8 cellular contexts compared by ENCODE assay signal in genomic region chr12:57454566-57455373, GRCh38. TPM values are rescaled to one million over a fixed set of nuclear protein-coding genes. Genes with fewer than 3 reads are reported as not detected.
DNase-seq lines count a peak whose midpoint lies in the region; ATAC-seq and TF ChIP-seq lines count a peak whose summit lies in the region.

INHBE (plus strand) TSS chr12:57455307; CDS start chr12:57455537, 230 bp downstream.

- TF ChIP-seq CTCF in endodermal cell (conservative IDR thresholded peaks at IDR 0.05) (no peak), spleen (IDR thresholded peaks at IDR 0.05 in 8 of 11, conservative IDR thresholded peaks at IDR 0.05 in 3 of 11) (no peak)

- TF ChIP-seq POLR2A in spleen (IDR thresholded peaks at IDR 0.05): no peak

- no peak within 1 kb of the TSS for H3K4me3 ChIP-seq in endodermal cell (ENCODE audit: low read length)
- peak within 1 kb of the TSS in 1 of 8 donors; percentile 35 for H3K4me3 ChIP-seq in spleen

- peak within 1 kb of the TSS; percentile 35 for H3K27ac Mint-ChIP-seq in activated naive CD4-positive, alpha-beta T cell treated with anti-CD3 and anti-CD28 coated beads, Interleukin-2, amount 50 U/mL, for 24 hours
- peak within 1 kb of the TSS in 1 of 2 donors; percentile 0 for H3K27ac Mint-ChIP-seq in activated naive CD4-positive, alpha-beta T cell treated with anti-CD3 and anti-CD28 coated beads, Interleukin-2, amount 50 U/mL, for 72 hours
- H3K27ac Mint-ChIP-seq in endodermal cell: peak within 1 kb of the TSS; percentile 72

- H3K4me1 ChIP-seq in endodermal cell (ENCODE audit: control insufficient read depth, insufficient read depth, low read length): no peaks in the 10 kb centered on the region
- H3K4me1 ChIP-seq in spleen: peaks cover 6 to 38% (median 13%) of the 10 kb centered on the region in 6 donors

- peaks cover 21% of the 10 kb centered on the region for H3K4me1 Mint-ChIP-seq in activated naive CD4-positive, alpha-beta T cell treated with anti-CD3 and anti-CD28 coated beads, Interleukin-2, amount 50 U/mL, for 24 hours
- peaks cover 24% of the 10 kb centered on the region for H3K4me1 Mint-ChIP-seq in endodermal cell

- H3K27ac ChIP-seq in endodermal cell (ENCODE audit: low read depth, low read length) (peak within 1 kb of the TSS; percentile 86), spleen (no peak within 1 kb of the TSS)

- H3K36me3 ChIP-seq in endodermal cell (ENCODE audit: control insufficient read depth, insufficient read depth, low read length) (no peaks in the 10 kb centered on the region), spleen (no peaks in the 10 kb centered on the region)

- no peaks in the 10 kb centered on the region for H3K36me3 Mint-ChIP-seq in activated naive CD4-positive, alpha-beta T cell treated with anti-CD3 and anti-CD28 coated beads, Interleukin-2, amount 50 U/mL, for 24 hours
- H3K36me3 Mint-ChIP-seq in activated naive CD4-positive, alpha-beta T cell treated with anti-CD3 and anti-CD28 coated beads, Interleukin-2, amount 50 U/mL, for 72 hours: no peaks in the 10 kb centered on the region
- H3K36me3 Mint-ChIP-seq in endodermal cell (ENCODE audit: low read depth): no peaks in the 10 kb centered on the region

- intact Hi-C loops in spleen (cut with DNase I; ENCODE audit: low total_unique reads): loop anchor here (5.0 kb wide), 1 partner anchor 192 kb away; no protein-coding TSS in a partner anchor

- no peak within 1 kb of the TSS for H3K9ac ChIP-seq in endodermal cell (ENCODE audit: extremely low read depth, low read length, poor library complexity, severe bottlenecking)

- DNase-seq in activated naive CD4-positive, alpha-beta T cell treated with anti-CD3 and anti-CD28 coated beads, Interleukin-2, amount 50 U/mL, for 72 hours (ENCODE audit: low spot score in 2 of 2): no peak
- DNase-seq in NCI-H82 (lab: John Stamatoyannopoulos, UW) (peak; percentile 98), endodermal cell (peak; percentile 97), spleen (peak; percentile 72), KG1 (lab: John Stamatoyannopoulos, UW) (no peak)

- H3K27me3 Mint-ChIP-seq in activated naive CD4-positive, alpha-beta T cell treated with anti-CD3 and anti-CD28 coated beads, Interleukin-2, amount 50 U/mL, for 24 hours: no peaks in the 10 kb centered on the region
- H3K27me3 Mint-ChIP-seq in endodermal cell (ENCODE audit: insufficient read depth): peaks cover 8% of the 10 kb centered on the region

- no peak for ATAC-seq in activated naive CD4-positive, alpha-beta T cell treated with anti-CD3 and anti-CD28 coated beads, Interleukin-2, amount 50 U/mL, for 72 hours
- no peak for ATAC-seq in HG03521 (IDR thresholded peaks at IDR 0.05; ENCODE audit: unreplicated experiment)
- ATAC-seq in GM21576 (IDR thresholded peaks at IDR 0.05; ENCODE audit: unreplicated experiment): no peak

- 63 to 71% methylated on average over 3 to 10 of the region's 10 CpGs for WGBS in endodermal cell (ENCODE audit: insufficient coverage in 1 of 2, insufficient read length in 1 of 2), 2 experiments
- WGBS in spleen, 5 donors: 58 to 84% (median 70%) methylated on average over 9 to 10 of the region's 10 CpGs

- no peaks in the 10 kb centered on the region for H3K9me3 Mint-ChIP-seq in activated naive CD4-positive, alpha-beta T cell treated with anti-CD3 and anti-CD28 coated beads, Interleukin-2, amount 50 U/mL, for 24 hours
- no peaks in the 10 kb centered on the region for H3K9me3 Mint-ChIP-seq in activated naive CD4-positive, alpha-beta T cell treated with anti-CD3 and anti-CD28 coated beads, Interleukin-2, amount 50 U/mL, for 72 hours
- H3K9me3 Mint-ChIP-seq in endodermal cell: no peaks in the 10 kb centered on the region

- H3K9me3 ChIP-seq in endodermal cell (ENCODE audit: control insufficient read depth, low read length) (no peaks in the 10 kb centered on the region), spleen (no peaks in the 10 kb centered on the region)

- H3K4me3 Mint-ChIP-seq in activated naive CD4-positive, alpha-beta T cell treated with anti-CD3 and anti-CD28 coated beads, Interleukin-2, amount 50 U/mL, for 24 hours: peak within 1 kb of the TSS; percentile 51
- H3K4me3 Mint-ChIP-seq in endodermal cell: peak within 1 kb of the TSS; percentile 35

- H3K27me3 ChIP-seq in endodermal cell (ENCODE audit: control insufficient read depth, insufficient read depth, low read length, poor library complexity, severe bottlenecking): no peaks in the 10 kb centered on the region
- peaks cover 0 to 9% (median 0%) of the 10 kb centered on the region in 7 donors for H3K27me3 ChIP-seq in spleen (replicated peaks in 1 of 7)

RNA-seq across cellular contexts. Expression of gene INHBE, which starts in this region (rescaled TPM):
- total RNA-seq in activated naive CD4-positive, alpha-beta T cell treated with anti-CD3 and anti-CD28 coated beads, Interleukin-2, amount 50 U/mL, for 72 hours: under 1 TPM; 0.18 to 0.23 TPM
- total RNA-seq in endodermal cell: under 1 TPM; 0.24 to 0.29 TPM
- polyA plus RNA-seq in endodermal cell (2013, experiment 1 of 2): 5.3 TPM
- polyA plus RNA-seq in endodermal cell (2013, experiment 2 of 2): 1.9 TPM
- total RNA-seq in spleen: not detected
- under 1 TPM in 1 of 3 donors, not detected in 2; 0.02 TPM for polyA plus RNA-seq in spleen

Comparison
In these comparisons a context has a peak if more than half of its experiments do, and no peak if none do; other contexts are left out.
1. Peak in DNase-seq in spleen; RNA of the gene not detected or under 1 TPM.
2. DNase-seq: peak in NCI-H82 (single experiment) and endodermal cell (single experiment); none in activated naive CD4-positive, alpha-beta T cell treated with anti-CD3 and anti-CD28 coated beads, Interleukin-2, amount 50 U/mL, for 72 hours (0 of 2) and KG1 (single experiment).